ENCODE assay signal across 31 cellular contexts in the genomic region with DNA sequence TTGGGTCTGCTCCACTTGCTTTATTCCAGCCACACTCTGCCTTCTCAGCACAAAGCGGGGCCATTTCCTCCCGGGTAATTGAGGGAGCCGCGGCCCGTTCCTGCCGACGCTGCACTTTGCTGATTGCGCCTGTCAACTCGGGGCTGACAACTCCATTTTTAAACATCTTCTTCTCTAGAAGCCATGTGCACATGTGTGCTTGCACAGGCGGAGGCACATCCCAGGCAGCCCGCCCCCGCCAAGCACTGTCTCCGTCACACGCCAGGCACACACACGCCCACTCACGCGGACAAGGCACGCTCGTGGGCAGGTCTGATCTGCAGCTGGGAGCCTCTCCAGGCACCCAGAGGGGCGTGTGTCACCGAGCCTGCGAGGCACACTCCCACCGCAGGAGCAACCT.
DNase-seq lines count a peak whose midpoint lies in the region; ATAC-seq, FAIRE-seq and TF ChIP-seq lines count a peak whose summit lies in the region.
"Had no signal": no experiment of that assay in that cellular context is flagged by ENCODE, and none has a peak within 500 bp of the region (broad histone marks: within the 10 kb centered on the region; RNA-seq: fewer than 3 reads in every experiment).

No MANE protein-coding gene starts in this region.

- H3K4me3 ChIP-seq in GM23248: no peak overlapping the region
- no peak overlapping the region for H3K4me3 ChIP-seq in pancreas
- H3K4me3 ChIP-seq: adrenal gland, breast epithelium, PC-9, right lobe of liver had no signal

- H3F3A ChIP-seq in GM23248 (ENCODE audit: insufficient read depth): no peaks in the 10 kb centered on the region

- intact Hi-C loops in pancreas (cut with DNase I): no loop called here
- intact Hi-C loops in activated CD4-positive, alpha-beta T cell treated with anti-CD3 and anti-CD28 coated beads, Interleukin-2, amount 10 ng/mL, durations not matched to agents 24 days and 14 days (cut with micrococcal nuclease): no loop called here

- no peak overlapping the region for H2AFZ ChIP-seq in GM23248
- H2AFZ ChIP-seq: PC-9 had no signal

- no peak for FAIRE-seq in pancreas (lab: Jason Lieb, UNC)
- FAIRE-seq: colon, G401.6, H54 had no signal

- H3K4me1 ChIP-seq in GM23248 (ENCODE audit: insufficient read depth) (no peaks in the 10 kb centered on the region), pancreas (no peaks in the 10 kb centered on the region)
- H3K4me1 ChIP-seq: adrenal gland, breast epithelium, right lobe of liver had no signal

- no peaks in the 10 kb centered on the region for H3K9me2 ChIP-seq in GM23248 (ENCODE audit: insufficient read depth)

- H3K36me3 ChIP-seq in GM23248 (ENCODE audit: low read depth) (no peaks in the 10 kb centered on the region), pancreas (no peaks in the 10 kb centered on the region)
- H3K36me3 ChIP-seq: adrenal gland, breast epithelium, right lobe of liver had no signal

- peaks cover 4% of the 10 kb centered on the region for H3K36me3 Mint-ChIP-seq in glutamatergic neuron (ENCODE audit: unreplicated experiment)
- no peaks in the 10 kb centered on the region for H3K36me3 Mint-ChIP-seq in activated T-cell treated with anti-CD3 and anti-CD28 coated beads, Interleukin-2, amount 50 U/mL, for 4 hours (ENCODE audit: insufficient read depth)
- H3K36me3 Mint-ChIP-seq in activated CD4-positive, alpha-beta T cell treated with anti-CD3 and anti-CD28 coated beads, Interleukin-2, amount 10 ng/mL, durations not matched to agents 24 days and 14 days (ENCODE audit: low read depth): no peaks in the 10 kb centered on the region
- H3K36me3 Mint-ChIP-seq: CD8-positive, alpha-beta T cell; natural killer cell; stimulated activated effector memory CD8-positive, alpha-beta T cell treated with anti-CD3 and anti-CD28 coated beads, Interleukin-12 subunit alpha, Interleukin-12 subunit beta, amount 100 ng/mL, for 72 hours; WTC11 had no signal

- TF ChIP-seq CTCF in glutamatergic neuron (IDR thresholded peaks at IDR 0.05; ENCODE audit: partially characterized antibody, unreplicated experiment) (no peak), pancreas (IDR thresholded peaks at IDR 0.05) (no peak)

- H3K9ac ChIP-seq in GM23248: no peak overlapping the region

- in situ Hi-C loops in GM23248 (cut with MboI): no loop called here

- H3K27ac Mint-ChIP-seq in glutamatergic neuron (ENCODE audit: unreplicated experiment): peak overlapping the region; percentile 8
- H3K27ac Mint-ChIP-seq in activated CD4-positive, alpha-beta T cell treated with anti-CD3 and anti-CD28 coated beads, Interleukin-2, amount 10 ng/mL, durations not matched to agents 24 days and 14 days: no peak overlapping the region
- H3K27ac Mint-ChIP-seq: activated naive CD4-positive, alpha-beta T cell treated with anti-CD3 and anti-CD28 coated beads for 36 hours; activated T-cell treated with anti-CD3 and anti-CD28 coated beads, Interleukin-2, amount 50 U/mL, for 72 hours; CD8-positive, alpha-beta T cell; natural killer cell; stimulated activated effector memory CD8-positive, alpha-beta T cell treated with anti-CD3 and anti-CD28 coated beads, Interleukin-12 subunit alpha, Interleukin-12 subunit beta, amount 100 ng/mL, for 72 hours; WTC11 had no signal

- DNase-seq in DMS153 treated with DMSO at 0.1 percent for 48 hours (lab: John Stamatoyannopoulos, UW; ENCODE audit: unreplicated experiment) (peak; percentile 27), DMS153 (lab: John Stamatoyannopoulos, UW) (no peak), GM23248 (peak; percentile 20), glutamatergic neuron (no peak), pancreas (no peak), HCEC 1CT (no peak)
- no peak for DNase-seq in activated T-cell treated with anti-CD3 and anti-CD28 coated beads, Interleukin-2, amount 50 U/mL, for 4 hours
- no peak for DNase-seq in activated CD4-positive, alpha-beta T cell treated with anti-CD3 and anti-CD28 coated beads, Interleukin-2, amount 10 ng/mL, durations not matched to agents 24 days and 14 days
- DNase-seq: activated CD4-positive, alpha-beta T cell treated with anti-CD3 and anti-CD28 coated beads, Interleukin-2, amount 50 U/mL, for 1 hour; activated naive CD4-positive, alpha-beta T cell treated with anti-CD3 and anti-CD28 coated beads for 36 hours; activated T-cell treated with anti-CD3 and anti-CD28 coated beads, Interleukin-2, amount 50 U/mL, for 72 hours; adrenal gland; CD8-positive, alpha-beta T cell; effector CD8-positive, alpha-beta T cell; IMR-90; natural killer cell; NCI-H2081 treated with DMSO at 0.1 percent for 48 hours; NCI-H524 treated with DMSO at 0.1 percent for 48 hours; PC-9; right lobe of liver; Right ventricle myocardium superior; stimulated activated CD4-positive, alpha-beta T cell treated with anti-CD3 and anti-CD28 coated beads, Interleukin-12 subunit alpha, Interleukin-12 subunit beta, amount 100 ng/mL, for 4 hours; stimulated activated CD4-positive, alpha-beta T cell treated with anti-CD3 and anti-CD28 coated beads, Interleukin-4, amount 100 ng/mL, for 24 hours had no signal

- no peak overlapping the region for H3K27ac ChIP-seq in GM23248
- H3K27ac ChIP-seq in pancreas: no peak overlapping the region
- H3K27ac ChIP-seq: 22Rv1, adrenal gland, breast epithelium, epithelial cell of prostate, PC-9, right lobe of liver had no signal

- H3K27me3 Mint-ChIP-seq in glutamatergic neuron (ENCODE audit: unreplicated experiment): peaks cover 31% of the 10 kb centered on the region
- H3K27me3 Mint-ChIP-seq in activated T-cell treated with anti-CD3 and anti-CD28 coated beads, Interleukin-2, amount 50 U/mL, for 4 hours (ENCODE audit: low read depth): peaks cover 33% of the 10 kb centered on the region
- H3K27me3 Mint-ChIP-seq in activated CD4-positive, alpha-beta T cell treated with anti-CD3 and anti-CD28 coated beads, Interleukin-2, amount 10 ng/mL, durations not matched to agents 24 days and 14 days: no peaks in the 10 kb centered on the region

- H3K27me3 ChIP-seq in GM23248 (replicated peaks; ENCODE audit: insufficient read depth) (peaks cover 27% of the 10 kb centered on the region), pancreas (peaks cover 0 to 4% (median 0%) of the 10 kb centered on the region in 4 donors)
- H3K27me3 ChIP-seq: right lobe of liver had no signal

- H3K4me3 Mint-ChIP-seq in glutamatergic neuron (ENCODE audit: unreplicated experiment): no peak overlapping the region
- H3K4me3 Mint-ChIP-seq in activated T-cell treated with anti-CD3 and anti-CD28 coated beads, Interleukin-2, amount 50 U/mL, for 4 hours: no peak overlapping the region
- no peak overlapping the region for H3K4me3 Mint-ChIP-seq in activated CD4-positive, alpha-beta T cell treated with anti-CD3 and anti-CD28 coated beads, Interleukin-2, amount 10 ng/mL, durations not matched to agents 24 days and 14 days
- H3K4me3 Mint-ChIP-seq: activated naive CD4-positive, alpha-beta T cell treated with anti-CD3 and anti-CD28 coated beads for 36 hours; activated T-cell treated with anti-CD3 and anti-CD28 coated beads, Interleukin-2, amount 50 U/mL, for 72 hours; CD8-positive, alpha-beta T cell; natural killer cell; stimulated activated effector memory CD8-positive, alpha-beta T cell treated with anti-CD3 and anti-CD28 coated beads, Interleukin-12 subunit alpha, Interleukin-12 subunit beta, amount 100 ng/mL, for 72 hours; WTC11 had no signal

- H4K20me1 ChIP-seq in GM23248 (ENCODE audit: insufficient read depth): no peaks in the 10 kb centered on the region

- no peak overlapping the region for H3K4me2 ChIP-seq in GM23248 (ENCODE audit: unreplicated experiment)
- H3K4me2 ChIP-seq: PC-9 had no signal

- H3K9me3 ChIP-seq in GM23248 (ENCODE audit: low read depth): no peaks in the 10 kb centered on the region
- H3K9me3 ChIP-seq in pancreas: no peaks in the 10 kb centered on the region
- H3K9me3 ChIP-seq: adrenal gland, breast epithelium, right lobe of liver had no signal

- 6% methylated on average over 20 to 23 of the region's 23 CpGs for WGBS in GM23248 (ENCODE audit: low coverage in 1 of 2, low lambda C conversion rate in 2 of 2, missing lambda C conversion rate in 2 of 2), 2 experiments
- WGBS in pancreas, 2 donors: 51 to 65% methylated on average over 23 of the region's 23 CpGs

- no peaks in the 10 kb centered on the region for H3K4me1 Mint-ChIP-seq in glutamatergic neuron (ENCODE audit: low read depth, unreplicated experiment)
- no peaks in the 10 kb centered on the region for H3K4me1 Mint-ChIP-seq in activated T-cell treated with anti-CD3 and anti-CD28 coated beads, Interleukin-2, amount 50 U/mL, for 4 hours (ENCODE audit: low read depth)
- no peaks in the 10 kb centered on the region for H3K4me1 Mint-ChIP-seq in activated CD4-positive, alpha-beta T cell treated with anti-CD3 and anti-CD28 coated beads, Interleukin-2, amount 10 ng/mL, durations not matched to agents 24 days and 14 days
- H3K4me1 Mint-ChIP-seq: WTC11 had no signal

- peaks cover 25% of the 10 kb centered on the region for H3K9me3 Mint-ChIP-seq in glutamatergic neuron (ENCODE audit: unreplicated experiment)
- no peaks in the 10 kb centered on the region for H3K9me3 Mint-ChIP-seq in activated T-cell treated with anti-CD3 and anti-CD28 coated beads, Interleukin-2, amount 50 U/mL, for 4 hours
- peaks cover 10% of the 10 kb centered on the region for H3K9me3 Mint-ChIP-seq in activated CD4-positive, alpha-beta T cell treated with anti-CD3 and anti-CD28 coated beads, Interleukin-2, amount 10 ng/mL, durations not matched to agents 24 days and 14 days
- H3K9me3 Mint-ChIP-seq: CD8-positive, alpha-beta T cell; natural killer cell; stimulated activated effector memory CD8-positive, alpha-beta T cell treated with anti-CD3 and anti-CD28 coated beads, Interleukin-12 subunit alpha, Interleukin-12 subunit beta, amount 100 ng/mL, for 72 hours had no signal

- ATAC-seq in pancreas: peak in 3 of 4 donors; percentile 17 to 67 (median 52)
- ATAC-seq in activated T-cell treated with anti-CD3 and anti-CD28 coated beads, Interleukin-2, amount 50 U/mL, for 4 hours: no peak
- ATAC-seq: activated T-cell treated with anti-CD3 and anti-CD28 coated beads, Interleukin-2, amount 50 U/mL, for 72 hours; CD8-positive, alpha-beta T cell; stimulated activated effector memory CD8-positive, alpha-beta T cell treated with anti-CD3 and anti-CD28 coated beads, Interleukin-12 subunit alpha, Interleukin-12 subunit beta, amount 100 ng/mL, for 72 hours; WTC11 had no signal

- no peaks in the 10 kb centered on the region for H3K79me2 ChIP-seq in GM23248 (ENCODE audit: insufficient read depth)

Comparison
In these comparisons a context has a peak if more than half of its experiments do, and no peak if none do; other contexts are left out.
1. DNase-seq: peak in DMS153 treated with DMSO at 0.1 percent for 48 hours (single experiment) and GM23248 (single experiment); none in DMS153 (single experiment), glutamatergic neuron (single experiment), pancreas (0 of 6), activated T-cell treated with anti-CD3 and anti-CD28 coated beads, Interleukin-2, amount 50 U/mL, for 4 hours (single experiment), activated CD4-positive, alpha-beta T cell treated with anti-CD3 and anti-CD28 coated beads, Interleukin-2, amount 10 ng/mL, durations not matched to agents 24 days and 14 days (single experiment) and HCEC 1CT (single experiment).
2. ATAC-seq: peak in pancreas (3 of 4); none in activated T-cell treated with anti-CD3 and anti-CD28 coated beads, Interleukin-2, amount 50 U/mL, for 4 hours (0 of 2).